19 cellular contexts compared by ENCODE assay signal in genomic region chr20:60331688-60332300, GRCh38.
DNase-seq lines count a peak whose midpoint lies in the region; ATAC-seq and TF ChIP-seq lines count a peak whose summit lies in the region.
"Had no signal": no experiment of that assay in that cellular context is flagged by ENCODE, and none has a peak within 500 bp of the region (broad histone marks: within the 10 kb centered on the region; RNA-seq: fewer than 3 reads in every experiment).

No MANE protein-coding gene starts in this region.

- no peaks in the 10 kb centered on the region for H3K36me3 ChIP-seq in RWPE2 (ENCODE audit: low read depth)
- H3K36me3 ChIP-seq: MG63 had no signal

- ATAC-seq in RWPE2 (ENCODE audit: low read depth) = no peak
- ATAC-seq in foreskin keratinocyte = no peak
- ATAC-seq: Right ventricle myocardium inferior had no signal

- DNase-seq in Ammon's horn (ENCODE audit: low spot score) = peak; percentile 70
- peak in 9 of 14 donors; percentile 17 to 46 (median 33) for DNase-seq in C1 segment of cervical spinal cord (lab: John Stamatoyannopoulos, UW)
- peak; percentile 51 for DNase-seq in RWPE2 (ENCODE audit: low spot score)
- peak; percentile 54 for DNase-seq in midbrain (lab: John Stamatoyannopoulos, UW)
- DNase-seq in foreskin melanocyte = no peak
- DNase-seq in foreskin keratinocyte = no peak
- DNase-seq in epidermal melanocyte (ENCODE audit: insufficient read length, low spot score) = no peak
- DNase-seq: Calu3; CD4-positive, alpha-beta T cell; DMS53; H7; MG63; NCI-H1092; NCI-H1694 treated with DMSO at 0.1 percent for 48 hours; NCI-H2171 treated with DMSO at 0.1 percent for 48 hours; NCI-H510A had no signal

- no peak overlapping the region for H3K27ac ChIP-seq in RWPE2 (ENCODE audit: poor library complexity, severe bottlenecking)
- H3K27ac ChIP-seq in foreskin keratinocyte = no peak overlapping the region
- H3K27ac ChIP-seq: KMS-11, SK-N-MC had no signal

- H3K4me1 ChIP-seq in RWPE2 (ENCODE audit: insufficient read depth, poor library complexity, severe bottlenecking) = no peaks in the 10 kb centered on the region
- H3K4me1 ChIP-seq in foreskin keratinocyte = no peaks in the 10 kb centered on the region

- no peak overlapping the region for H3K4me3 ChIP-seq in RWPE2 (ENCODE audit: severe bottlenecking)
- H3K4me3 ChIP-seq: MG63, SK-N-MC had no signal

- H3K27me3 ChIP-seq in RWPE2 (ENCODE audit: insufficient read depth, poor library complexity, severe bottlenecking) (peaks cover 53% of the 10 kb centered on the region), foreskin keratinocyte (no peaks in the 10 kb centered on the region)
- H3K27me3 ChIP-seq: MG63 had no signal

- TF ChIP-seq CTCF in RWPE2 (IDR thresholded peaks at IDR 0.05; ENCODE audit: poor library complexity, severe bottlenecking) (no peak), foreskin keratinocyte (conservative IDR thresholded peaks at IDR 0.05) (no peak)

- no peaks in the 10 kb centered on the region for H3K9me3 ChIP-seq in RWPE2 (ENCODE audit: severe bottlenecking)
- H3K9me3 ChIP-seq: MG63 had no signal

Comparison
In these comparisons a context has a peak if more than half of its experiments do, and no peak if none do; other contexts are left out.
1. DNase-seq: peak in Ammon's horn (single experiment), C1 segment of cervical spinal cord (9 of 14), RWPE2 (single experiment) and midbrain (single experiment); none in foreskin melanocyte (single experiment), foreskin keratinocyte (0 of 2) and epidermal melanocyte (single experiment).